19 cellular contexts compared by ENCODE assay signal in the genomic region with DNA sequence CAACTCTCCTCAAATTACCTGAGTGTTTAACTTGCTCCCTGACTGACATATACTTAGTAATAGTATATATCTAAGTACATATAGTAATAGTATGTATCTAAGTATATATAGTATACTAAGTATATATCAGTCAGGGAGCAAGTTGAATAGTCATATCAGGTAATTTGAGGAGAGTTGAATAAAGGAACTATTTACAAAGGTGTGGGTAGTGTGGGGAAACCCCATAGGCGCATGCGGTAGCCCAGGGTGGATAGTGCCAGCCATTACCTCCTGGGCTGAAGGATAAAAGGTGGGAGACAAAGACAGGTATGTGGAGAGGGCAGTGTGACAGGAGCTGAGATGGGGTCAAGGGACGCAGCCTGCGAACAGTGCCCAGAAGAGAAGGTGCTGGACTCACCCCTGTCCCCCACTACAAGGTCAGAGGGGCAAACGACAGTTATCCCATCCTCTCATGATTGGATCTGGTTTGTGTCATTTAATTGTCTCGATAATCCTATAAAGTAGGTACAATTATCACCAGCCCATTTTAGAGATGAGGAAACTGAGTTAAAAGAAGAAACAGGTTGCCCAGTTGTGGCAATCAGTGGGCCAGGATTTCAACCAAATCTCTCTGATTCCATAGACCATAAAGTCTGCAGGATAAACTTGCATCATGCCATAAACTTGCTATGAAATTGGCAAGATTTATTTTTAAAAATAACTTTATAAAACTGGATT. TPM values are rescaled to one million over a fixed set of nuclear protein-coding genes. Genes with fewer than 3 reads are reported as not detected.
DNase-seq lines count a peak whose midpoint lies in the region; ATAC-seq, FAIRE-seq and TF ChIP-seq lines count a peak whose summit lies in the region.
"Had no signal": no experiment of that assay in that cellular context is flagged by ENCODE, and none has a peak within 500 bp of the region (broad histone marks: within the 10 kb centered on the region; RNA-seq: fewer than 3 reads in every experiment).

No MANE protein-coding gene starts in this region.

- H3K27me3 ChIP-seq in H1 (replicated peaks in 1 of 4; ENCODE audit: control insufficient read depth in 3 of 4, extremely low read depth in 1 of 4, insufficient read depth in 3 of 4, low read length in 3 of 4) = no peaks in the 10 kb centered on the region
- no peaks in the 10 kb centered on the region for H3K27me3 ChIP-seq in trophoblast cell (ENCODE audit: insufficient read depth, low read length)
- H3K27me3 ChIP-seq: BLaER1 treated with 17β-estradiol and CSF1 and Interleukin-3, amounts not matched to agents 10 nM and 100 nM had no signal

- H4K8ac ChIP-seq in H1 (ENCODE audit: extremely low read depth, insufficient read depth, low read length) = no peak overlapping the region
- H4K8ac ChIP-seq in trophoblast cell (ENCODE audit: low read depth, low read length) = no peak overlapping the region

- POLR2A ChIA-PET in H1 (lab: Charles Lee; ENCODE audit: partially characterized antibody) = interaction anchor here (2.8 kb wide), 1 partner anchor 39 kb away, joined by 12 read pairs; no protein-coding TSS in a partner anchor

- H2BK15ac ChIP-seq in H1 (ENCODE audit: low read length) = no peak overlapping the region

- no peak overlapping the region for H2AFZ ChIP-seq in H1 (ENCODE audit: low read length)
- H2AFZ ChIP-seq in trophoblast cell (ENCODE audit: insufficient read depth, low read length, poor library complexity) = no peak overlapping the region
- H2AFZ ChIP-seq: GM23248 had no signal

- no peaks in the 10 kb centered on the region for H4K20me1 ChIP-seq in H1 (replicated peaks in 1 of 2; ENCODE audit: control insufficient read depth in 1 of 2, insufficient read depth in 2 of 2, low read length in 2 of 2)
- H4K20me1 ChIP-seq: BLaER1 treated with 17β-estradiol and CSF1 and Interleukin-3, amounts not matched to agents 10 nM and 100 nM had no signal

- H3K27ac ChIP-seq in H1 (ENCODE audit: low read depth, low read length) = no peak overlapping the region
- no peak overlapping the region for H3K27ac ChIP-seq in trophoblast cell (ENCODE audit: low read depth, low read length)
- H3K27ac ChIP-seq: BLaER1 treated with 17β-estradiol and CSF1 and Interleukin-3, amounts not matched to agents 10 nM and 100 nM; GM23248 had no signal

- H3K14ac ChIP-seq in H1 (ENCODE audit: insufficient read length) (no peak overlapping the region), trophoblast cell (ENCODE audit: low read length) (peak overlapping the region; percentile 16)

- peak; percentile 9 for DNase-seq in COLO668 (lab: John Stamatoyannopoulos, UW; ENCODE audit: unreplicated experiment)
- no peak for DNase-seq in H1 (ENCODE audit: low read depth in 1 of 2, low spot score in 2 of 2)
- DNase-seq in trophoblast cell = no peak
- no peak for DNase-seq in GM13977 (ENCODE audit: low spot score)
- DNase-seq in NCI-H748 (lab: John Stamatoyannopoulos, UW; ENCODE audit: unreplicated experiment) = no peak
- DNase-seq: CD8-positive, alpha-beta T cell; COR-L47; DMS153; GF-D8; GM23248; HFFc6; Kasumi-1; KG1 had no signal

- no peak overlapping the region for H3K18ac ChIP-seq in H1 (ENCODE audit: extremely low read depth, low read length)
- peak overlapping the region; percentile 16 for H3K18ac ChIP-seq in trophoblast cell (ENCODE audit: low read length)

- ATAC-seq in GM18868 (IDR thresholded peaks at IDR 0.05; ENCODE audit: unreplicated experiment) = no peak
- ATAC-seq: CD8-positive, alpha-beta T cell; HCT116 had no signal

- H4K91ac ChIP-seq in H1 (replicated peaks; ENCODE audit: insufficient read length, low read length) (no peak overlapping the region), trophoblast cell (ENCODE audit: low read depth, low read length) (peak overlapping the region; percentile 45)

- H4K5ac ChIP-seq in H1 (ENCODE audit: insufficient read length, low read depth, low read length) = no peak overlapping the region

- 89% methylated on average over 6 of the region's 6 CpGs; no CpG with 5 or more reads in 1 of the 2 experiments for WGBS in H1 (ENCODE audit: extremely low coverage in 1 of 2, insufficient coverage in 1 of 2, insufficient read length in 1 of 2, insufficient replicate concordance in 2 of 2, low coverage in 1 of 2, low lambda C conversion rate in 2 of 2, missing lambda C conversion rate in 1 of 2), 2 experiments
- no CpG with 5 or more reads among the region's 6 CpGs for WGBS in trophoblast cell (ENCODE audit: extremely low coverage, insufficient coverage, insufficient read length)

- no peak for TF ChIP-seq RAD21 in H1 (IDR thresholded peaks at IDR 0.05 in 1 of 2, conservative IDR thresholded peaks at IDR 0.05 in 1 of 2; ENCODE audit: low read depth in 2 of 2, low read length in 2 of 2)

- TF ChIP-seq EP300 in H1 (IDR thresholded peaks at IDR 0.05; ENCODE audit: borderline replicate concordance in 1 of 2, low read depth in 2 of 2, low read length in 2 of 2) = no peak

- H3K9me3 ChIP-seq in H1 (ENCODE audit: insufficient read depth in 2 of 2, low read depth in 1 of 2, low read length in 1 of 2) (peaks cover 5 to 7% of the 10 kb centered on the region in 2 experiments; a peak in 2 of 4 replicates), trophoblast cell (ENCODE audit: insufficient read depth, low read depth, low read length) (peaks cover 2% of the 10 kb centered on the region)
- H3K9me3 ChIP-seq: BLaER1 treated with 17β-estradiol and CSF1 and Interleukin-3, amounts not matched to agents 10 nM and 100 nM had no signal

- H2BK20ac ChIP-seq in H1 (ENCODE audit: low read length) = no peak overlapping the region

- H3K36me3 ChIP-seq in H1 (ENCODE audit: control insufficient read depth in 2 of 4, insufficient read depth in 4 of 4, low read length in 3 of 4) = no peaks in the 10 kb centered on the region
- H3K36me3 ChIP-seq in trophoblast cell (ENCODE audit: control insufficient read depth in 1 of 2, insufficient read depth in 2 of 2, low read length in 2 of 2) = no peaks in the 10 kb centered on the region
- H3K36me3 ChIP-seq: BLaER1 treated with 17β-estradiol and CSF1 and Interleukin-3, amounts not matched to agents 10 nM and 100 nM had no signal

- H2BK120ac ChIP-seq in H1 (replicated peaks; ENCODE audit: low read depth, low read length) = no peak overlapping the region
- H2BK120ac ChIP-seq in trophoblast cell (ENCODE audit: insufficient read depth, low read length, poor library complexity) = peak overlapping the region; percentile 41

- in situ Hi-C loops in GM13977 (cut with MboI; ENCODE audit: low pct_unique_long_range_greater_than_20kb, low sequenced_read_pairs, unreplicated experiment) = no loop called here

- H3K4me1 ChIP-seq in H1 (replicated peaks in 1 of 4; ENCODE audit: control insufficient read depth in 3 of 4, insufficient read depth in 4 of 4, low read length in 3 of 4) = peaks cover 0 to 3% (median 1%) of the 10 kb centered on the region in 4 experiments; a peak in 3 of 7 replicates
- H3K4me1 ChIP-seq in trophoblast cell (ENCODE audit: control insufficient read depth in 1 of 2, insufficient read depth in 2 of 2, low read length in 2 of 2) = peaks cover 12 to 26% of the 10 kb centered on the region in 2 experiments
- H3K4me1 ChIP-seq: BLaER1 treated with 17β-estradiol and CSF1 and Interleukin-3, amounts not matched to agents 10 nM and 100 nM had no signal

- FAIRE-seq in G401.6 (lab: Jason Lieb, UNC) (peak; percentile 58), H1 (lab: Jason Lieb, UNC) (no peak)
- FAIRE-seq: H54, HTR-8/SVneo had no signal

- H3K4me3 ChIP-seq in H1 (ENCODE audit: extremely low read depth in 1 of 4, insufficient read depth in 2 of 4, low read depth in 3 of 4, low read length in 4 of 4) = no peak overlapping the region
- no peak overlapping the region for H3K4me3 ChIP-seq in trophoblast cell (ENCODE audit: low read depth, low read length)
- H3K4me3 ChIP-seq: BLaER1 treated with 17β-estradiol and CSF1 and Interleukin-3, amounts not matched to agents 10 nM and 100 nM; GM23248 had no signal

- TF ChIP-seq CTCF in H1 (IDR thresholded peaks at IDR 0.05; ENCODE audit: control extremely low read depth in 1 of 3, insufficient read depth in 1 of 3, low read depth in 1 of 3, low read length in 3 of 3) = no peak
- TF ChIP-seq CTCF in GM13977 (IDR thresholded peaks at IDR 0.05; ENCODE audit: extremely low read depth, insufficient read depth, missing control alignments) = no peak

- H3K23me2 ChIP-seq in H1 (ENCODE audit: low read depth, low read length) = no peaks in the 10 kb centered on the region; the same call in 1 of the 2 replicates

- no peak overlapping the region for H3K4me2 ChIP-seq in H1 (ENCODE audit: insufficient read depth in 1 of 2, low read depth in 2 of 2, low read length in 2 of 2)
- H3K4me2 ChIP-seq in trophoblast cell (ENCODE audit: low read length) = no peak overlapping the region
- H3K4me2 ChIP-seq: BLaER1 treated with 17β-estradiol and CSF1 and Interleukin-3, amounts not matched to agents 10 nM and 100 nM had no signal

- no peak overlapping the region for H4K12ac ChIP-seq in trophoblast cell (ENCODE audit: low read depth, low read length)

- H3K79me1 ChIP-seq in H1 (ENCODE audit: low read depth, low read length) = no peaks in the 10 kb centered on the region
- H3K79me1 ChIP-seq in trophoblast cell (ENCODE audit: low read length) = peaks cover 52% of the 10 kb centered on the region

- H2BK5ac ChIP-seq in H1 (ENCODE audit: low read depth, low read length) = no peak overlapping the region
- H2BK5ac ChIP-seq in trophoblast cell (ENCODE audit: low read depth, low read length, poor library complexity) = no peak overlapping the region

- no peak for TF ChIP-seq POLR2A in H1 (IDR thresholded peaks at IDR 0.05; ENCODE audit: control extremely low read depth in 1 of 2, low read depth in 2 of 2, low read length in 2 of 2)

- H3K4ac ChIP-seq in H1 (replicated peaks; ENCODE audit: insufficient read length, low read depth, low read length) (no peak overlapping the region), trophoblast cell (ENCODE audit: low read depth, low read length) (no peak overlapping the region)

- H3K79me2 ChIP-seq in H1 (ENCODE audit: control insufficient read depth in 1 of 2, insufficient read depth in 2 of 2, low read length in 2 of 2) = no peaks in the 10 kb centered on the region
- H3K79me2 ChIP-seq in trophoblast cell (ENCODE audit: control insufficient read depth, insufficient read depth, low read length, poor library complexity) = no peaks in the 10 kb centered on the region

- H2AK5ac ChIP-seq in H1 (ENCODE audit: low read depth, low read length) (no peak overlapping the region), trophoblast cell (ENCODE audit: low read length) (peak overlapping the region; percentile 93)

- no peak overlapping the region for H2BK12ac ChIP-seq in H1 (ENCODE audit: low read depth, low read length)
- H2BK12ac ChIP-seq in trophoblast cell (ENCODE audit: low read length) = peak overlapping the region; percentile 96

- no peak overlapping the region for H3K23ac ChIP-seq in H1 (ENCODE audit: insufficient read length)
- H3K23ac ChIP-seq in trophoblast cell (ENCODE audit: low read length) = no peak overlapping the region

- CTCF ChIA-PET in H1 (lab: Charles Lee; ENCODE audit: partially characterized antibody) = interaction anchor here (1.2 to 1.5 kb wide), 2 partner anchors 39 to 85 kb away, joined by 3 to 4 read pairs; no protein-coding TSS in a partner anchor

- H3K56ac ChIP-seq in H1 (replicated peaks; ENCODE audit: insufficient read length, low read depth, low read length) = no peak overlapping the region

- H3K9ac ChIP-seq in H1 (replicated peaks in 1 of 4; ENCODE audit: extremely low read depth in 1 of 4, low read depth in 3 of 4, low read length in 3 of 4) (no peak overlapping the region), trophoblast cell (ENCODE audit: low read length) (peak overlapping the region; percentile 3)
- H3K9ac ChIP-seq: BLaER1 treated with 17β-estradiol and CSF1 and Interleukin-3, amounts not matched to agents 10 nM and 100 nM; GM23248 had no signal

RNA-seq across cellular contexts. Expression of gene TPM1, which starts 34.1 kb away (rescaled TPM):
- 571 and 579 TPM in 2 replicates for total RNA-seq in H1 (2021; fragmentation: NEBNext Ultra II Directional; extraction: Animal tissue kit (Norgen Biotek cat#: 25700))
- polyA plus RNA-seq in H1 (2011; rRNA removed) = 246 and 258 TPM in 2 replicates
- polyA plus RNA-seq in H1 (2011; cell fraction: cytosol; rRNA removed) = 481 TPM
- polyA plus RNA-seq in H1 (2011; cell fraction: nucleus; rRNA removed) = 537 TPM
- 409 to 588 TPM (median 457 TPM) in 4 replicates for polyA plus RNA-seq in H1 (2012, experiment 1 of 2)
- 113 TPM for polyA plus RNA-seq in H1 (2012, experiment 2 of 2)
- 292 TPM for polyA plus RNA-seq in H1 (2013, experiment 1 of 2)
- 291 TPM for polyA plus RNA-seq in H1 (2013, experiment 2 of 2)
- 221 and 265 TPM in 2 replicates for polyA minus RNA-seq in H1 (2011; rRNA and poly(A)+ RNA removed)
- polyA minus RNA-seq in H1 (2011; cell fraction: cytosol; rRNA and poly(A)+ RNA removed) = 225 TPM
- 741 TPM for polyA minus RNA-seq in H1 (2011; cell fraction: nucleus; rRNA and poly(A)+ RNA removed)
- 3,520 and 3,660 TPM in 2 replicates for polyA plus RNA-seq in trophoblast cell (2013)
